1 cellular context compared by ENCODE assay signal in genomic region chr6:67880939-67881705, GRCh38.
TF ChIP-seq lines count a peak whose summit lies in the region.

No MANE protein-coding gene starts in this region.

TF ChIP-seq in K562, 482 proteins besides CTCF, POLR2A, EP300 and RAD21 (continued from another document):
- TF ChIP-seq, protein P1, sequence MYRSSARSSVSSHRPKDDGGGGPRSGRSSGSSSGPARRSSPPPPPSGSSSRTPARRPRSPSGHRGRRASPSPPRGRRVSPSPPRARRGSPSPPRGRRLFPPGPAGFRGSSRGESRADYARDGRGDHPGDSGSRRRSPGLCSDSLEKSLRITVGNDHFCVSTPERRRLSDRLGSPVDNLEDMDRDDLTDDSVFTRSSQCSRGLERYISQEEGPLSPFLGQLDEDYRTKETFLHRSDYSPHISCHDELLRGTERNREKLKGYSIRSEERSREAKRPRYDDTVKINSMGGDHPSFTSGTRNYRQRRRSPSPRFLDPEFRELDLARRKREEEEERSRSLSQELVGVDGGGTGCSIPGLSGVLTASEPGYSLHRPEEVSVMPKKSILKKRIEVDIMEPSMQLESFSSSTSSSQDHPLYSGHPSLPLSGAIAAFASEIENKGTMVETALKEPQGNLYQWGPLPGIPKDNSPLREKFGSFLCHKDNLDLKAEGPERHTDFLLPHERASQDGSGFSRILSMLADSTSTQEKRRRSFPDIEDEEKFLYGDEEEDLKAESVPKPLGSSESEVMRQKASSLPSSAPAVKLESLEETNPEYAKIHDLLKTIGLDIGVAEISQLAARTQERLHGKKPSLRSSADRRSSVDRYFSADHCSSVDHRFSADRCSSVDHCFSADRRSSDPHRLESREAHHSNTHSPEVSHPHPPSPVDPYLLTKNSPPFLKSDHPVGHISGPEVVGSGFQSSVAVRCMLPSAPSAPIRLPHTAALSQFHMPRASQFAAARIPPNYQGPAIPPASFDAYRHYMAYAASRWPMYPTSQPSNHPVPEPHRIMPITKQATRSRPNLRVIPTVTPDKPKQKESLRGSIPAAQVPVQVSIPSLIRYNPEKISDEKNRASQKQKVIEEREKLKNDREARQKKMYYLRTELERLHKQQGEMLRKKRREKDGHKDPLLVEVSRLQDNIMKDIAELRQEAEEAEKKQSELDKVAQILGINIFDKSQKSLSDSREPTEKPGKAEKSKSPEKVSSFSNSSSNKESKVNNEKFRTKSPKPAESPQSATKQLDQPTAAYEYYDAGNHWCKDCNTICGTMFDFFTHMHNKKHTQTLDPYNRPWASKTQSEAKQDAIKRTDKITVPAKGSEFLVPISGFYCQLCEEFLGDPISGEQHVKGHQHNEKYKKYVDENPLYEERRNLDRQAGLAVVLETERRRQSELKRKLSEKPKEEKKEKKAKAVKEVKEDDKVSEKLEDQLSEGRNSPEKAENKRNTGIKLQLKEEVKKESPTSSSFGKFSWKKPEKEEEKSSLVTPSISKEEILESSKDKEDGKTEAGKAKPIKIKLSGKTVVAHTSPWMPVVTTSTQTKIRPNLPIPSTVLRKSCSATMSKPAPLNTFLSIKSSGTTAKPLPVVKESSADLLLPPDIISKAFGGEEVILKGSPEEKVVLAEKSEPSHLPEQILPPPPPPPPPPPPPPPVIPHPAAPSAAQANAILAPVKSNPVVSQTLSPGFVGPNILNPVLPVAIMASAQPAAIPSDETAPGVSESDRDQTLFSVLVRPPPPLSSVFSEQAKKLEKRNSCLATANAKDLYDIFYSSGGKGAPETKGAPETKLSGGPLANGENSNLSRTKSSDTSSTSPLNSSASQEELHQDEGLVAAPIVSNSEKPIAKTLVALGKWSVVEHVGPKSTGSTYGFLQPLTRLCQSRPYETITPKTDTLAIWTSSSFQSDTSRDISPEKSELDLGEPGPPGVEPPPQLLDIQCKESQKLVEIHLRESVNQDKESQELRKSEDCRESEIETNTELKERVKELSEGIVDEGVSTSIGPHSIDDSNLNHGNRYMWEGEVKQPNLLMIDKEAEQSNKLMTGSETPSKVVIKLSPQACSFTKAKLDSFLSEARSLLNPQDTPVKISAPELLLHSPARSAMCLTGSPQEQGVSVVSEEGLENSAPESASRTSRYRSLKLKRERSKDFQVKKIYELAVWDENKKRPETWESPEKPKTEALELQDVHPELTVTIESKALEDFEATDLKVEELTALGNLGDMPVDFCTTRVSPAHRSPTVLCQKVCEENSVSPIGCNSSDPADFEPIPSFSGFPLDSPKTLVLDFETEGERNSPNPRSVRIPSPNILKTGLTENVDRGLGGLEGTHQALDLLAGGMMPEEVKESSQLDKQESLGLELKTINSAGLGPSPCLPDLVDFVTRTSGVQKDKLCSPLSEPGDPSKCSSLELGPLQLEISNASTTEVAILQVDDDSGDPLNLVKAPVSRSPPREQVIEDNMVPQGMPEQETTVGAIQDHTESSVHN (IDR thresholded peaks at IDR 0.05; ENCODE audit: borderline replicate concordance in 1 of 2, low read depth in 1 of 2), result peak in 1 of 2 experiments; percentile 100; a peak in 2 of 4 replicates
- TF ChIP-seq MEIS2 (IDR thresholded peaks at IDR 0.05; ENCODE audit: partially characterized antibody) (peak; percentile 82), BCOR (IDR thresholded peaks at IDR 0.05) (no peak), CREB1 (IDR thresholded peaks at IDR 0.05) (peak; percentile 45; the same call in 1 of the 2 replicates), CREB1 (CRISPR knock-in tag; IDR thresholded peaks at IDR 0.05) (no peak), SIRT6 (IDR thresholded peaks at IDR 0.05; ENCODE audit: low read depth, low read length) (peak; percentile 71), ZNF830 (CRISPR knock-in tag; IDR thresholded peaks at IDR 0.05) (0 out of 2 replicates have a peak, but pooled peaks have one; percentile 45), SNIP1 (IDR thresholded peaks at IDR 0.05; ENCODE audit: low read depth) (no peak), ZNF395 (CRISPR knock-in tag; IDR thresholded peaks at IDR 0.05) (no peak), AFF4 (CRISPR knock-in tag; IDR thresholded peaks at IDR 0.05) (peak; percentile 90; the same call in 1 of the 2 replicates), PCBP2 (IDR thresholded peaks at IDR 0.05; ENCODE audit: low read depth, low read length, poor library complexity, severe bottlenecking) (no peak), ZNF408 (CRISPR knock-in tag; IDR thresholded peaks at IDR 0.05; ENCODE audit: low read depth) (no peak), ZNF175 (CRISPR knock-in tag; IDR thresholded peaks at IDR 0.05; ENCODE audit: low read depth) (peak; percentile 82), ZBTB17 (CRISPR knock-in tag; IDR thresholded peaks at IDR 0.05) (peak; percentile 53; the same call in 1 of the 2 replicates), ETV6 (IDR thresholded peaks at IDR 0.05; ENCODE audit: borderline replicate concordance in 1 of 2, low read depth in 2 of 2, low read length in 1 of 2) (0 out of 4 replicates have a peak, but pooled peaks of 1 of the 2 experiments have one; percentile 26), ETV6 (CRISPR knock-in tag; IDR thresholded peaks at IDR 0.05; ENCODE audit: borderline replicate concordance) (no peak), HDAC8 (tag; IDR thresholded peaks at IDR 0.05) (no peak), ATF4 (CRISPR knock-in tag; IDR thresholded peaks at IDR 0.05) (peak; percentile 10; the same call in 1 of the 2 replicates)
- TF ChIP-seq, protein P2, sequence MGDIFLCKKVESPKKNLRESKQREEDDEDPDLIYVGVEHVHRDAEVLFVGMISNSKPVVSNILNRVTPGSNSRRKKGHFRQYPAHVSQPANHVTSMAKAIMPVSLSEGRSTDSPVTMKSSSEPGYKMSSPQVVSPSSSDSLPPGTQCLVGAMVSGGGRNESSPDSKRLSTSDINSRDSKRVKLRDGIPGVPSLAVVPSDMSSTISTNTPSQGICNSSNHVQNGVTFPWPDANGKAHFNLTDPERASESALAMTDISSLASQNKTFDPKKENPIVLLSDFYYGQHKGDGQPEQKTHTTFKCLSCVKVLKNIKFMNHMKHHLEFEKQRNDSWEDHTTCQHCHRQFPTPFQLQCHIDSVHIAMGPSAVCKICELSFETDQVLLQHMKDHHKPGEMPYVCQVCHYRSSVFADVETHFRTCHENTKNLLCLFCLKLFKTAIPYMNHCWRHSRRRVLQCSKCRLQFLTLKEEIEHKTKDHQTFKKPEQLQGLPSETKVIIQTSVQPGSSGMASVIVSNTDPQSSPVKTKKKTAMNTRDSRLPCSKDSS (IDR thresholded peaks at IDR 0.05; ENCODE audit: low read depth, partially characterized antibody), result no peak
